8 cellular contexts compared by ENCODE assay signal in genomic region chr9:100411472-100412270, GRCh38. TPM values are rescaled to one million over a fixed set of nuclear protein-coding genes. Genes with fewer than 3 reads are reported as not detected.
DNase-seq lines count a peak whose midpoint lies in the region; ATAC-seq and TF ChIP-seq lines count a peak whose summit lies in the region.

No MANE protein-coding gene starts in this region.

- peak; percentile 100 for ATAC-seq in GM19397 (IDR thresholded peaks at IDR 0.05; ENCODE audit: unreplicated experiment)
- ATAC-seq in HG03565 (IDR thresholded peaks at IDR 0.05; ENCODE audit: unreplicated experiment), result peak; percentile 99

- no peak overlapping the region for H3K9ac ChIP-seq in endocrine pancreas (ENCODE audit: control insufficient read depth, insufficient read depth, low read length)
- H3K9ac ChIP-seq in mesenchymal stem cell (ENCODE audit: low read length), result peak overlapping the region; percentile 82

- peak overlapping the region; percentile 53 for H3K4me2 ChIP-seq in mesenchymal stem cell (ENCODE audit: low read length, poor library complexity, severe bottlenecking)

- H3K18ac ChIP-seq in mesenchymal stem cell (ENCODE audit: low read depth in 1 of 2, low read length in 2 of 2), result peak overlapping the region; percentile 15 to 89

- DNase-seq in CD14-positive monocyte (ENCODE audit: low spot score) (peak; percentile 90), NCI-H82 treated with DMSO at 0.1 percent for 48 hours (lab: John Stamatoyannopoulos, UW; ENCODE audit: unreplicated experiment) (peak; percentile 44), mesenchymal stem cell (peak; percentile 91)
- DNase-seq in activated CD8-positive, alpha-beta memory T cell treated with anti-CD3 and anti-CD28 coated beads for 4 hours (ENCODE audit: low read depth in 2 of 2), result peak; percentile 70 to 80
- peak; percentile 81 for DNase-seq in stimulated activated CD8-positive, alpha-beta memory T cell treated with anti-CD3 and anti-CD28 coated beads, Interleukin-12 subunit alpha, Interleukin-12 subunit beta, amount 100 ng/mL, for 1 hour (ENCODE audit: low read depth)

- peak overlapping the region in 1 of 2 experiments; percentile 22 for H2BK12ac ChIP-seq in mesenchymal stem cell (ENCODE audit: low read length in 2 of 2)

- H4K91ac ChIP-seq in mesenchymal stem cell (ENCODE audit: low read length), result peak overlapping the region; percentile 28

- H3K23ac ChIP-seq in mesenchymal stem cell (ENCODE audit: low read length in 2 of 2), result no peak overlapping the region

- no peaks in the 10 kb centered on the region for H3K36me3 ChIP-seq in endocrine pancreas (ENCODE audit: control insufficient read depth, insufficient read depth, low read length)
- H3K36me3 ChIP-seq in mesenchymal stem cell (ENCODE audit: control insufficient read depth in 1 of 2, insufficient read depth in 2 of 2, low read depth in 1 of 2, low read length in 2 of 2), result no peaks in the 10 kb centered on the region

- no peak for TF ChIP-seq CTCF in CD14-positive monocyte (IDR thresholded peaks at IDR 0.05)

- H3K9me3 Mint-ChIP-seq in CD14-positive monocyte, result peaks cover 0 to 5% (median 3%) of the 10 kb centered on the region in 7 donors

- H2BK15ac ChIP-seq in mesenchymal stem cell (ENCODE audit: low read depth, poor library complexity, severe bottlenecking), result no peak overlapping the region

- H3K9me3 ChIP-seq in endocrine pancreas (ENCODE audit: control insufficient read depth, low read length) (no peaks in the 10 kb centered on the region), mesenchymal stem cell (ENCODE audit: control insufficient read depth, low read length) (no peaks in the 10 kb centered on the region)

- peak overlapping the region; percentile 34 to 86 (median 79) for H3K27ac Mint-ChIP-seq in CD14-positive monocyte

- WGBS in mesenchymal stem cell, result 19% methylated on average over 33 of the region's 38 CpGs

- no peak overlapping the region for H2BK120ac ChIP-seq in mesenchymal stem cell (ENCODE audit: low read depth, low read length)

- H4K8ac ChIP-seq in mesenchymal stem cell (ENCODE audit: low read length), result peak overlapping the region; percentile 74

- H2AK5ac ChIP-seq in mesenchymal stem cell (ENCODE audit: low read length, severe bottlenecking), result no peak overlapping the region

- no peaks in the 10 kb centered on the region for H3K27me3 ChIP-seq in endocrine pancreas (ENCODE audit: control insufficient read depth, insufficient read depth, low read length)
- no peaks in the 10 kb centered on the region for H3K27me3 ChIP-seq in mesenchymal stem cell (ENCODE audit: control insufficient read depth in 1 of 2, insufficient read depth in 1 of 2, low read length in 2 of 2)

- H3K27me3 Mint-ChIP-seq in CD14-positive monocyte (ENCODE audit: low read depth in 3 of 3), result peaks cover 2 to 6% (median 2%) of the 10 kb centered on the region in 3 donors

- peak overlapping the region; percentile 85 for H2AFZ ChIP-seq in mesenchymal stem cell (ENCODE audit: low read depth, low read length)

- no peaks in the 10 kb centered on the region for H3K79me1 ChIP-seq in mesenchymal stem cell (replicated peaks; ENCODE audit: low read length, poor library complexity, severe bottlenecking)

- H3K36me3 Mint-ChIP-seq in CD14-positive monocyte, result no peaks in the 10 kb centered on the region

- peak overlapping the region in 1 of 2 experiments; percentile 5 for H3K4ac ChIP-seq in mesenchymal stem cell (ENCODE audit: low read depth in 1 of 2, low read length in 2 of 2)

- H3K4me3 Mint-ChIP-seq in CD14-positive monocyte, result peak overlapping the region; percentile 87 to 95

- H2BK5ac ChIP-seq in mesenchymal stem cell (ENCODE audit: low read depth, low read length, poor library complexity, severe bottlenecking), result no peak overlapping the region

- H3K4me1 ChIP-seq in endocrine pancreas (ENCODE audit: control insufficient read depth, insufficient read depth, low read length), result no peaks in the 10 kb centered on the region
- no peaks in the 10 kb centered on the region for H3K4me1 ChIP-seq in mesenchymal stem cell (ENCODE audit: control insufficient read depth, insufficient read depth, low read depth, low read length)

- peaks cover 22% of the 10 kb centered on the region for H3K4me1 Mint-ChIP-seq in CD14-positive monocyte

- H3K27ac ChIP-seq in mesenchymal stem cell (ENCODE audit: low read length, poor library complexity, severe bottlenecking), result no peak overlapping the region

- peak overlapping the region; percentile 74 for H3K4me3 ChIP-seq in endocrine pancreas (ENCODE audit: control insufficient read depth, insufficient read depth, low read length)
- H3K4me3 ChIP-seq in mesenchymal stem cell (ENCODE audit: insufficient read depth in 1 of 2, low read depth in 1 of 2, low read length in 2 of 2), result peak overlapping the region; percentile 12 to 85

- H3K14ac ChIP-seq in mesenchymal stem cell (ENCODE audit: low read length in 2 of 2), result no peak overlapping the region

- intact Hi-C loops in CD14-positive monocyte (cut with micrococcal nuclease), result loop anchor here in 1 of 2 donors (10.0 kb wide), 1 partner anchor 47 kb away; no protein-coding TSS in a partner anchor

RNA-seq across cellular contexts. Expression of gene MSANTD3, which starts 15.3 kb away (rescaled TPM):
- polyA plus RNA-seq in CD14-positive monocyte, result 1 to 10 TPM in 1 of 2 donors, under 1 TPM in 1; 0.82 to 1.7 TPM
- polyA plus RNA-seq in mesenchymal stem cell (2013, experiment 1 of 2), result 84.0 TPM
- polyA plus RNA-seq in mesenchymal stem cell (2013, experiment 2 of 2), result 85.5 TPM

RNA-seq across cellular contexts. Expression of gene TEX10, which starts 58.9 kb away (rescaled TPM):
- 1 to 10 TPM; 3.8 to 4.5 TPM for polyA plus RNA-seq in CD14-positive monocyte
- polyA plus RNA-seq in mesenchymal stem cell (2013, experiment 1 of 2), result 19.9 TPM
- 20.6 TPM for polyA plus RNA-seq in mesenchymal stem cell (2013, experiment 2 of 2)
